Comparison of ENCODE assay signal across 30 cellular contexts in genomic region chr20:24821391-24821790, GRCh38.
"Had no signal": no experiment of that assay in that cellular context is flagged by ENCODE, and none has a peak within 500 bp of the region (broad histone marks: within the 10 kb centered on the region; RNA-seq: fewer than 3 reads in every experiment).

No MANE protein-coding gene starts in this region.

- H3K36me3 ChIP-seq: heart left ventricle, lower lobe of right lung, neural progenitor cell, neutrophil, ovary, prostate gland, tibial nerve, vagina had no signal

- H3K27ac Mint-ChIP-seq: mesothelial cell of epicardium; naive B cell; natural killer cell; nephron progenitor cell; neural progenitor cell; stimulated activated memory B cell treated with anti-CD40 and anti-IgM and Interleukin-4, amounts not matched to agents 10 μg/mL and 1 μg/mL and 100 μg/mL, for 72 hours; stimulated activated naive CD8-positive, alpha-beta T cell treated with anti-CD3 and anti-CD28 coated beads, Interleukin-15, amount 100 ng/mL, for 72 hours; type B pancreatic cell had no signal

- H3K36me3 Mint-ChIP-seq: mesothelial cell of epicardium; naive B cell; natural killer cell; neural progenitor cell; stimulated activated memory B cell treated with anti-CD40 and anti-IgM and Interleukin-4, amounts not matched to agents 10 μg/mL and 1 μg/mL and 100 μg/mL, for 72 hours; type B pancreatic cell had no signal

- H3K9me3 Mint-ChIP-seq: mesothelial cell of epicardium; natural killer cell; nephron progenitor cell; neural progenitor cell; stimulated activated memory B cell treated with anti-CD40 and anti-IgM and Interleukin-4, amounts not matched to agents 10 μg/mL and 1 μg/mL and 100 μg/mL, for 72 hours; stimulated activated naive CD8-positive, alpha-beta T cell treated with anti-CD3 and anti-CD28 coated beads, Interleukin-15, amount 100 ng/mL, for 72 hours; type B pancreatic cell had no signal

- H3K27ac ChIP-seq: heart left ventricle, lower lobe of right lung, neural progenitor cell, neutrophil, ovary, prostate gland, tibial nerve, vagina had no signal

- ATAC-seq: heart left ventricle; lower lobe of right lung; natural killer cell; right cardiac atrium; sciatic nerve; stimulated activated memory B cell treated with anti-CD40 and anti-IgM and Interleukin-4, amounts not matched to agents 10 μg/mL and 1 μg/mL and 100 μg/mL, for 72 hours; stimulated activated naive CD8-positive, alpha-beta T cell treated with anti-CD3 and anti-CD28 coated beads, Interleukin-15, amount 100 ng/mL, for 72 hours had no signal

- H3K9me3 ChIP-seq: heart left ventricle, lower lobe of right lung, neutrophil, ovary, prostate gland, vagina had no signal

- H3K4me1 Mint-ChIP-seq: mesothelial cell of epicardium; natural killer cell; nephron progenitor cell; neural progenitor cell; stimulated activated memory B cell treated with anti-CD40 and anti-IgM and Interleukin-4, amounts not matched to agents 10 μg/mL and 1 μg/mL and 100 μg/mL, for 72 hours; stimulated activated naive CD8-positive, alpha-beta T cell treated with anti-CD3 and anti-CD28 coated beads, Interleukin-15, amount 100 ng/mL, for 72 hours had no signal

- DNase-seq: heart left ventricle; hypothalamus; islet precursor cell; lower lobe of right lung; mammary epithelial cell; mesenchymal stem cell; naive B cell; natural killer cell; nephron progenitor cell; occipital lobe; ovary; retina; right cardiac atrium; small intestine; stimulated activated CD4-positive, alpha-beta T cell treated with anti-CD3 and anti-CD28 coated beads, Interleukin-1b, Interleukin-23, amount 100 ng/mL, for 48 hours; stimulated activated CD4-positive, alpha-beta T cell treated with anti-CD3 and anti-CD28 coated beads, Interleukin-2, amount 100 ng/mL, for 48 hours; stimulated activated CD4-positive, alpha-beta T cell treated with anti-CD3 and anti-CD28 coated beads, Interleukin-4, amount 100 ng/mL, for 4 hours; stimulated activated CD8-positive, alpha-beta memory T cell treated with anti-CD3 and anti-CD28 coated beads, Interleukin-4, amount 100 ng/mL, for 48 hours; stimulated activated naive CD4-positive, alpha-beta T cell treated with Interleukin-2 at 50 U/mL for 16 hours; stimulated activated naive CD8-positive, alpha-beta T cell treated with anti-CD3 and anti-CD28 coated beads, Interleukin-15, amount 100 ng/mL, for 72 hours; substantia nigra had no signal

- H3K4me3 ChIP-seq: heart left ventricle, lower lobe of right lung, neural progenitor cell, ovary, prostate gland, tibial nerve, vagina had no signal

- H3K27me3 ChIP-seq: heart left ventricle, neural progenitor cell, neutrophil, ovary, tibial nerve, vagina had no signal

- H3K4me1 ChIP-seq: heart left ventricle, lower lobe of right lung, neural progenitor cell, prostate gland, tibial nerve, vagina had no signal

- H3K27me3 Mint-ChIP-seq: stimulated activated naive CD8-positive, alpha-beta T cell treated with anti-CD3 and anti-CD28 coated beads, Interleukin-15, amount 100 ng/mL, for 72 hours had no signal

- H3K4me3 Mint-ChIP-seq: mesothelial cell of epicardium; naive B cell; natural killer cell; nephron progenitor cell; neural progenitor cell; stimulated activated memory B cell treated with anti-CD40 and anti-IgM and Interleukin-4, amounts not matched to agents 10 μg/mL and 1 μg/mL and 100 μg/mL, for 72 hours; stimulated activated naive CD8-positive, alpha-beta T cell treated with anti-CD3 and anti-CD28 coated beads, Interleukin-15, amount 100 ng/mL, for 72 hours; type B pancreatic cell had no signal
